1 cellular context compared by ENCODE assay signal in the genomic region with DNA sequence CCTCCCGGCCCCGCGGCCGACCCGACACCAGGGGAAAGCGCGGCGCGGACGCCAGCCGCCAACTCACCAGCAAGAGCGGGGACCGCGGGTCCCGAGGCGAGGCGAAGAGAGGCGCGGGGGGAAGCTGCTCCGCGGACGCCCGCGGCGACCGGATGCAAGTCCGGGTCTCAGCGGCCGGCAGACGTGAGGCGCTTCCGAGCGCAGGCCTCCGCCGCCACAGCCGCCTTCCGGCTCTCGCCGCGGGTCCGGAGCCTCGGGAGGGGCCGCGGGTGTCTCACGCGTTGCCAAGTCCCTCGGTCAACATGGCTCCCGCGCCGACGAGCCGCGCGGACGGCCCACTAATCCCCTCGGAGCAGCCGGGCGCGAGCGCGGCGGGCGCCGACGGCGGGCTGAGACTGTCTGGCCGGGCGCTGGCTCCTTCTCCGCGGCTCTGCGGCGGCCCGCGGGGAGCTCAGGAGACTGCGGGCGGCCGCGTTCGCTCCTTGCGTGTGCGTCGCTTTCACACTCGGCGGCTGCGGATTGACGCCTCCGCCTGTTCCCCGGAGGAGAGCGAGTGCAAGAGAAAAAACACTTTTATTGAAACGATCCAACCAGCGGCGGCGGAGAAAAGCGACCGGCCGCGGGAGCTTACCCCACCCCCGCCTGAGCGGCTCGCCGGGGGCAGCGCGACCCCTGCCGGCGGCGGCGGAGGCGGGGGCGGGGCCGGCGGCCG.
A peak's percentile ranks its signal among the peaks of the same experiment; 100 is the strongest.
TF ChIP-seq lines count a peak whose summit lies in the region.

Gene CDK17, minus strand, starts transcription at position 521 of the 712 bp plus-strand sequence. CDS start 65,603 bp downstream, outside the sequence.

TF ChIP-seq in GM12878, 131 proteins besides CTCF, POLR2A, EP300 and RAD21 (continues in another document):
- TF ChIP-seq ZBTB11 (CRISPR knock-in tag; IDR thresholded peaks at IDR 0.05) (no peak), ATF7 (IDR thresholded peaks at IDR 0.05; ENCODE audit: low read depth) (no peak), BACH1 (IDR thresholded peaks at IDR 0.05; ENCODE audit: borderline replicate concordance) (peak; percentile 79; the same call in 1 of the 2 replicates), NR2F1 (conservative IDR thresholded peaks at IDR 0.05) (peak; percentile 39; the same call in 1 of the 2 replicates), BHLHE40 (IDR thresholded peaks at IDR 0.05; ENCODE audit: borderline replicate concordance in 1 of 2, low read depth in 2 of 2, low read length in 1 of 2) (peak; percentile 33 to 66; a peak in 3 of 4 replicates), ASH2L (IDR thresholded peaks at IDR 0.05; ENCODE audit: borderline replicate concordance, low read depth) (0 out of 2 replicates have a peak, but pooled peaks have one; percentile 48), MTA2 (IDR thresholded peaks at IDR 0.05; ENCODE audit: low read depth) (no peak), E2F4 (IDR thresholded peaks at IDR 0.05; ENCODE audit: low read depth, low read length) (no peak), CREB1 (IDR thresholded peaks at IDR 0.05; ENCODE audit: low read depth) (no peak; the same call in 1 of the 2 replicates), BCLAF1 (IDR thresholded peaks at IDR 0.05) (peak; percentile 27; the same call in 1 of the 2 replicates), TCF12 (IDR thresholded peaks at IDR 0.05; ENCODE audit: low read depth, low read length) (no peak), KDM1A (IDR thresholded peaks at IDR 0.05; ENCODE audit: borderline replicate concordance) (no peak), RB1 (IDR thresholded peaks at IDR 0.05; ENCODE audit: borderline replicate concordance) (peak; percentile 87), NBN (IDR thresholded peaks at IDR 0.05) (no peak), ZNF592 (IDR thresholded peaks at IDR 0.05) (no peak), SUPT20H (IDR thresholded peaks at IDR 0.05; ENCODE audit: borderline replicate concordance, control insufficient read depth, low read depth, low read length) (no peak), SIN3A (IDR thresholded peaks at IDR 0.05; ENCODE audit: low read depth, low read length) (no peak), ZBTB40 (IDR thresholded peaks at IDR 0.05; ENCODE audit: borderline replicate concordance) (no peak), CEBPB (IDR thresholded peaks at IDR 0.05; ENCODE audit: borderline replicate concordance in 1 of 2, low read depth in 2 of 2, low read length in 2 of 2) (no peak), POLR2AphosphoS5 (IDR thresholded peaks at IDR 0.05; ENCODE audit: low read length) (peak; percentile 70; the same call in 1 of the 2 replicates), ZNF24 (IDR thresholded peaks at IDR 0.05) (peak; percentile 56; the same call in 1 of the 2 replicates), DPF2 (IDR thresholded peaks at IDR 0.05) (peak; percentile 91), FOS (IDR thresholded peaks at IDR 0.05; ENCODE audit: borderline replicate concordance, extremely low read depth, insufficient read length) (no peak), ZNF217 (IDR thresholded peaks at IDR 0.05) (peak; percentile 86), SMARCA5 (IDR thresholded peaks at IDR 0.05) (peak; percentile 90), GABPA (IDR thresholded peaks at IDR 0.05; ENCODE audit: low read depth) (peak; percentile 11; the same call in 1 of the 2 replicates), ZNF207 (IDR thresholded peaks at IDR 0.05; ENCODE audit: borderline replicate concordance) (peak; percentile 86), NFXL1 (IDR thresholded peaks at IDR 0.05; ENCODE audit: borderline replicate concordance) (no peak), CUX1 (IDR thresholded peaks at IDR 0.05; ENCODE audit: insufficient replicate concordance, low read depth, low read length) (no peak)
- TF ChIP-seq, protein P1, sequence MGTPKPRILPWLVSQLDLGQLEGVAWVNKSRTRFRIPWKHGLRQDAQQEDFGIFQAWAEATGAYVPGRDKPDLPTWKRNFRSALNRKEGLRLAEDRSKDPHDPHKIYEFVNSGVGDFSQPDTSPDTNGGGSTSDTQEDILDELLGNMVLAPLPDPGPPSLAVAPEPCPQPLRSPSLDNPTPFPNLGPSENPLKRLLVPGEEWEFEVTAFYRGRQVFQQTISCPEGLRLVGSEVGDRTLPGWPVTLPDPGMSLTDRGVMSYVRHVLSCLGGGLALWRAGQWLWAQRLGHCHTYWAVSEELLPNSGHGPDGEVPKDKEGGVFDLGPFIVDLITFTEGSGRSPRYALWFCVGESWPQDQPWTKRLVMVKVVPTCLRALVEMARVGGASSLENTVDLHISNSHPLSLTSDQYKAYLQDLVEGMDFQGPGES (IDR thresholded peaks at IDR 0.05): no peak
